ENCODE assay signal across 9 cellular contexts in genomic region chr11:125062196-125062930, GRCh38. TPM values are rescaled to one million over a fixed set of nuclear protein-coding genes. Genes with fewer than 3 reads are reported as not detected.
DNase-seq lines count a peak whose midpoint lies in the region; ATAC-seq and TF ChIP-seq lines count a peak whose summit lies in the region.
"Had no signal": no experiment of that assay in that cellular context is flagged by ENCODE, and none has a peak within 500 bp of the region (broad histone marks: within the 10 kb centered on the region; RNA-seq: fewer than 3 reads in every experiment).

No MANE protein-coding gene starts in this region.

- peak overlapping the region; percentile 52 for H3K27ac Mint-ChIP-seq in activated T-cell treated with anti-CD3 and anti-CD28 coated beads, Interleukin-2, amount 50 U/mL, for 24 hours
- H3K27ac Mint-ChIP-seq in activated T-helper 17 cell treated with anti-CD3 and anti-CD28 coated beads, Interleukin-2, amount 50 U/mL, for 72 hours: peak overlapping the region; percentile 66

- no peak for TF ChIP-seq EP300 in stomach (IDR thresholded peaks at IDR 0.05)

- no peak for TF ChIP-seq CTCF in stomach (IDR thresholded peaks at IDR 0.05)

- intact Hi-C loops in stomach (cut with DNase I; ENCODE audit: low total_unique reads): no loop called here

- H3K4me1 Mint-ChIP-seq in activated T-cell treated with anti-CD3 and anti-CD28 coated beads, Interleukin-2, amount 50 U/mL, for 24 hours (ENCODE audit: low read depth): peaks cover 15% of the 10 kb centered on the region
- peaks cover 8% of the 10 kb centered on the region for H3K4me1 Mint-ChIP-seq in activated T-helper 17 cell treated with anti-CD3 and anti-CD28 coated beads, Interleukin-2, amount 50 U/mL, for 72 hours

- peaks cover 59% of the 10 kb centered on the region for H3K27me3 ChIP-seq in iPS-20b (ENCODE audit: insufficient read depth, low read length)
- H3K27me3 ChIP-seq in stomach: peaks cover 0 to 14% (median 3%) of the 10 kb centered on the region in 3 donors

- DNase-seq in activated T-cell treated with anti-CD3 and anti-CD28 coated beads, Interleukin-2, amount 50 U/mL, for 24 hours: no peak
- DNase-seq in activated T-cell treated with anti-CD3 and anti-CD28 coated beads, Interleukin-2, amount 50 U/mL, for 1 hour: no peak
- DNase-seq in stomach (peak; percentile 25), NCI-H1436 treated with DMSO at 0.1 percent for 48 hours (lab: John Stamatoyannopoulos, UW) (no peak), CD1c-positive myeloid dendritic cell (ENCODE audit: extremely low spot score) (no peak)
- no peak for DNase-seq in stimulated activated CD4-positive, alpha-beta T cell treated with anti-CD3 and anti-CD28 coated beads, Interleukin-2, amount 100 ng/mL, for 48 hours

- H3K36me3 ChIP-seq in iPS-20b (ENCODE audit: insufficient read depth, low read depth, low read length) (no peaks in the 10 kb centered on the region), stomach (no peaks in the 10 kb centered on the region)

- peak; percentile 25 for ATAC-seq in activated T-helper 17 cell treated with anti-CD3 and anti-CD28 coated beads, Interleukin-2, amount 50 U/mL, for 72 hours (replicated peaks)

- H3K4me3 ChIP-seq in iPS-20b (ENCODE audit: low read length) (peak overlapping the region; percentile 80), stomach (peak overlapping the region; percentile 58 to 66 (median 60))

- no peak overlapping the region; the same call in 1 of the 2 replicates for H3K9ac ChIP-seq in iPS-20b (ENCODE audit: low read depth, low read length)

- H3K4me3 Mint-ChIP-seq in activated T-cell treated with anti-CD3 and anti-CD28 coated beads, Interleukin-2, amount 50 U/mL, for 24 hours: peak overlapping the region; percentile 75
- H3K4me3 Mint-ChIP-seq in activated T-helper 17 cell treated with anti-CD3 and anti-CD28 coated beads, Interleukin-2, amount 50 U/mL, for 72 hours: peak overlapping the region; percentile 81

- no peak overlapping the region for H3K27ac ChIP-seq in iPS-20b (ENCODE audit: low read length)
- H3K27ac ChIP-seq in stomach: peak overlapping the region; percentile 53 to 83 (median 75)

- no peaks in the 10 kb centered on the region for H3K9me3 Mint-ChIP-seq in activated T-cell treated with anti-CD3 and anti-CD28 coated beads, Interleukin-2, amount 50 U/mL, for 24 hours
- no peaks in the 10 kb centered on the region for H3K9me3 Mint-ChIP-seq in activated T-helper 17 cell treated with anti-CD3 and anti-CD28 coated beads, Interleukin-2, amount 50 U/mL, for 72 hours
- H3K9me3 Mint-ChIP-seq: activated naive CD4-positive, alpha-beta T cell treated with anti-CD3 and anti-CD28 coated beads, Interleukin-2, amount 50 U/mL, for 72 hours had no signal

- peaks cover 44% of the 10 kb centered on the region for H3K27me3 Mint-ChIP-seq in activated T-cell treated with anti-CD3 and anti-CD28 coated beads, Interleukin-2, amount 50 U/mL, for 24 hours
- peaks cover 18% of the 10 kb centered on the region for H3K27me3 Mint-ChIP-seq in activated T-helper 17 cell treated with anti-CD3 and anti-CD28 coated beads, Interleukin-2, amount 50 U/mL, for 72 hours

- no peaks in the 10 kb centered on the region for H3K4me1 ChIP-seq in iPS-20b (ENCODE audit: insufficient read depth, low read length)
- H3K4me1 ChIP-seq in stomach: peaks cover 0 to 17% (median 14%) of the 10 kb centered on the region in 4 donors

- H3K36me3 Mint-ChIP-seq in activated T-cell treated with anti-CD3 and anti-CD28 coated beads, Interleukin-2, amount 50 U/mL, for 24 hours (ENCODE audit: low read depth): no peaks in the 10 kb centered on the region
- no peaks in the 10 kb centered on the region for H3K36me3 Mint-ChIP-seq in activated T-helper 17 cell treated with anti-CD3 and anti-CD28 coated beads, Interleukin-2, amount 50 U/mL, for 72 hours (ENCODE audit: low read depth)
- H3K36me3 Mint-ChIP-seq: activated naive CD4-positive, alpha-beta T cell treated with anti-CD3 and anti-CD28 coated beads, Interleukin-2, amount 50 U/mL, for 72 hours had no signal

- H3K9me3 ChIP-seq in iPS-20b (ENCODE audit: insufficient read depth, low read depth, low read length): no peaks in the 10 kb centered on the region
- H3K9me3 ChIP-seq in stomach: no peaks in the 10 kb centered on the region

- WGBS in stomach, 5 donors: 42 to 47% (median 45%) methylated on average over 19 of the region's 19 CpGs

- TF ChIP-seq POLR2A in stomach (IDR thresholded peaks at IDR 0.05): no peak

RNA-seq across cellular contexts. Expression of gene SLC37A2, which starts 0.7 kb away (rescaled TPM):
- 1 to 10 TPM; 1.6 to 2.6 TPM for total RNA-seq in activated T-helper 17 cell treated with anti-CD3 and anti-CD28 coated beads, Interleukin-2, amount 50 U/mL, for 72 hours
- total RNA-seq in stomach: 1 to 10 TPM in 2 of 5 donors, under 1 TPM in 1, not detected in 2; 0.87 to 5.3 (median 3.9) TPM
- polyA plus RNA-seq in stomach: 1 to 10 TPM; 2.1 to 4.9 (median 2.6) TPM

RNA-seq across cellular contexts. Expression of gene TMEM218, which starts 49.1 kb away (rescaled TPM):
- total RNA-seq in activated T-helper 17 cell treated with anti-CD3 and anti-CD28 coated beads, Interleukin-2, amount 50 U/mL, for 72 hours: 10 to 100 TPM; 11.3 to 14.2 TPM
- 10 to 100 TPM in 2 of 5 donors, 1 to 10 TPM in 2, under 1 TPM in 1; 0.87 to 16.2 (median 8.0) TPM for total RNA-seq in stomach
- 10 to 100 TPM; 16.1 to 21.1 (median 19.2) TPM for polyA plus RNA-seq in stomach
